Comparison of ENCODE assay signal across 16 cellular contexts in the genomic region with DNA sequence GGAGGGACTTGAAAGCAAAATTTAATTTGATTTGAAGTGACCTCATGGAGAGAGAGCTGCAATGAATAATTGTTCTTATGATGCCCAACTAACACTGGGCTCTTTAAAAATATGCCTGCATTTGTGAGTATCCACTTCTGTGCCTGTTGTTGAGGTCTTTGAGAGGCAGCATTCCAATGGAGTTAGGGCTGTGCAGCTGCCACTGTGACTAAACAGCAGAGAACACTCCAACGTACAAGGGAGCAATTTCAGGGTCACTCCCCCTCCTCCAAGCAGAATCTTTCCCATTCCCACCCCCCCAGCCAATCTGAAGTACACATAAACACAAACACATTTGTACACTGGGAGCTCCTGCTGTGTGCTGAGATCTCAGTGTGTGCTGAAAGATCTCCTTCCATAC. TPM values are rescaled to one million over a fixed set of nuclear protein-coding genes. Genes with fewer than 3 reads are reported as not detected.
DNase-seq lines count a peak whose midpoint lies in the region; ATAC-seq, FAIRE-seq and TF ChIP-seq lines count a peak whose summit lies in the region.
"Had no signal": no experiment of that assay in that cellular context is flagged by ENCODE, and none has a peak within 500 bp of the region (broad histone marks: within the 10 kb centered on the region; RNA-seq: fewer than 3 reads in every experiment).

No MANE protein-coding gene starts in this region.

- TF ChIP-seq CTCF in brain (conservative IDR thresholded peaks at IDR 0.05) (no peak), lung (IDR thresholded peaks at IDR 0.05; ENCODE audit: control extremely low read depth, extremely low read depth) (no peak), adrenal gland (IDR thresholded peaks at IDR 0.05) (no peak)

- H3K4me3 ChIP-seq in lung (no peak overlapping the region), adrenal gland (no peak overlapping the region)

- H3K27me3 Mint-ChIP-seq in brain = peaks cover 2% of the 10 kb centered on the region
- H3K27me3 Mint-ChIP-seq: activated naive CD8-positive, alpha-beta T cell had no signal

- H3K9me3 ChIP-seq in lung (ENCODE audit: control insufficient read depth in 2 of 2, insufficient read depth in 1 of 2, low read length in 1 of 2) (no peaks in the 10 kb centered on the region), adrenal gland (replicated peaks in 1 of 3) (no peaks in the 10 kb centered on the region)

- peaks cover 14% of the 10 kb centered on the region for H3K4me1 Mint-ChIP-seq in brain

- H3K36me3 ChIP-seq in lung (ENCODE audit: control insufficient read depth in 2 of 2, insufficient read depth in 2 of 2, low read length in 2 of 2) (no peaks in the 10 kb centered on the region), adrenal gland (replicated peaks in 1 of 2) (no peaks in the 10 kb centered on the region)

- no peak for FAIRE-seq in GM19239 (lab: Jason Lieb, UNC)
- FAIRE-seq: colon had no signal

- TF ChIP-seq POLR2A in adrenal gland (IDR thresholded peaks at IDR 0.05) = no peak

- DNase-seq in NCI-H2107 treated with DMSO at 0.1 percent for 48 hours (lab: John Stamatoyannopoulos, UW; ENCODE audit: unreplicated experiment) = peak; percentile 26
- DNase-seq in NCI-H2107 (lab: John Stamatoyannopoulos, UW) = no peak
- DNase-seq in lung (ENCODE audit: low spot score) = peak; percentile 45
- DNase-seq in adrenal gland = no peak
- no peak for DNase-seq in kidney tubule cell (ENCODE audit: low spot score)
- no peak for DNase-seq in GM19239 (ENCODE audit: insufficient read length, low spot score)
- DNase-seq: activated CD4-positive, alpha-beta T cell treated with anti-CD3 and anti-CD28 coated beads for 4 hours; CD4-positive, alpha-beta memory T cell; NCI-H1694; Right ventricle myocardium superior; stimulated activated CD4-positive, alpha-beta T cell treated with anti-CD3 and anti-CD28 coated beads, Interleukin-4, amount 100 ng/mL, for 4 hours had no signal

- H3K27ac ChIP-seq in lung (ENCODE audit: low read depth in 1 of 2, low read length in 1 of 2) (peak overlapping the region in 1 of 2 donors; percentile 40), temporal lobe (ENCODE audit: low read depth, low read length) (peak overlapping the region; percentile 17), adrenal gland (no peak overlapping the region)
- H3K27ac ChIP-seq: KMS-11 had no signal

- no peaks in the 10 kb centered on the region for H3K36me3 Mint-ChIP-seq in brain
- H3K36me3 Mint-ChIP-seq: activated naive CD8-positive, alpha-beta T cell; CD4-positive, alpha-beta memory T cell had no signal

- WGBS in lung, 2 donors = 64 to 80% methylated on average over 1 of the region's 1 CpG
- 10 to 50% (median 29%) methylated on average over 1 of the region's 1 CpG for WGBS in adrenal gland, 4 donors

- peak; percentile 45 for ATAC-seq in lung (ENCODE audit: insufficient read depth, low FRiP score)

- H3K4me1 ChIP-seq in lung (ENCODE audit: control insufficient read depth in 2 of 2, insufficient read depth in 2 of 2, low read length in 2 of 2) (no peaks in the 10 kb centered on the region), adrenal gland (replicated peaks in 1 of 2) (no peaks in the 10 kb centered on the region)

- H3K27me3 ChIP-seq in lung (ENCODE audit: control insufficient read depth, insufficient read depth) (no peaks in the 10 kb centered on the region), adrenal gland (no peaks in the 10 kb centered on the region)

- H3K9me3 Mint-ChIP-seq in brain = no peaks in the 10 kb centered on the region
- H3K9me3 Mint-ChIP-seq: CD4-positive, alpha-beta memory T cell had no signal

- peak overlapping the region in 2 of 5 experiments; percentile 39 to 46 for H3K4me3 Mint-ChIP-seq in brain
- H3K4me3 Mint-ChIP-seq: activated naive CD8-positive, alpha-beta T cell; CD4-positive, alpha-beta memory T cell had no signal

- peak overlapping the region; percentile 49 to 88 (median 76) for H3K27ac Mint-ChIP-seq in brain
- H3K27ac Mint-ChIP-seq: activated naive CD8-positive, alpha-beta T cell; CD4-positive, alpha-beta memory T cell had no signal

- intact Hi-C loops in adrenal gland (cut with DNase I) = no loop called here

RNA-seq across cellular contexts. Expression of gene GSAP, which starts 28.0 kb away (rescaled TPM):
- 1.4 TPM for polyA plus RNA-seq in brain (ENCODE audit: insufficient read depth, low read depth, low replicate concordance)
- total RNA-seq in lung = 10 to 100 TPM; 52.1 to 99.3 TPM
- polyA plus RNA-seq in lung = 10 to 100 TPM; 26.4 to 62.7 TPM
- 6.4 TPM for total RNA-seq in temporal lobe
- 10 to 100 TPM; 10.3 to 29.9 (median 18.5) TPM for total RNA-seq in adrenal gland
- 10 to 100 TPM; 14.3 to 56.1 (median 36.3) TPM for polyA plus RNA-seq in adrenal gland

Comparison
In these comparisons a context has a peak if more than half of its experiments do, and no peak if none do; other contexts are left out.
1. DNase-seq: peak in NCI-H2107 treated with DMSO at 0.1 percent for 48 hours (single experiment) and lung (single experiment); none in NCI-H2107 (single experiment), adrenal gland (0 of 7), kidney tubule cell (single experiment) and GM19239 (single experiment).